ENCODE assay signal across 22 cellular contexts in the genomic region with DNA sequence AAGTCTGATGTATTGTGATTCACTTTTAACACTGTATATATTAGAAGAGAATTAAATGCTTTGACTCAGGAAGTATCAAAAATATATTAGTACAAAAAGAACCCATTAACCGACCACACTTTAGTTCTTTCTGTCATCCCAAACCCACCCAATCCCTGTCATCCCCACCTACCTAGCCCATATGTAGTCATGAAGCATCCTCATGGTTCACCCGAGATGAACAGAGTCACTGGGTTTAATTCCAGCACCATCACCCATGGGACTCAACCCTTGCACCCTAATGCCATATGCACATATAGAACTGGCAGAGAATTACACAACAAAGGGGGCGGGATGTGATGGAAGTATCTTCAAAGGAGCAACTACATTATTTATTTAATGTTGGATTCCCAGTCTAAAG.
"Had no signal": no experiment of that assay in that cellular context is flagged by ENCODE, and none has a peak within 500 bp of the region (broad histone marks: within the 10 kb centered on the region; RNA-seq: fewer than 3 reads in every experiment).

No MANE protein-coding gene starts in this region.

- H3K4me1 ChIP-seq: esophagus muscularis mucosa, gastroesophageal sphincter, heart right ventricle, left lung, lower lobe of right lung had no signal

- H3K27ac ChIP-seq: coronary artery, esophagus muscularis mucosa, foreskin keratinocyte, gastroesophageal sphincter, heart right ventricle, left lung, lower lobe of right lung had no signal

- H3K4me3 ChIP-seq: coronary artery, dorsolateral prefrontal cortex, esophagus muscularis mucosa, gastroesophageal sphincter, heart right ventricle, left lung, lower lobe of right lung, mucosa of descending colon had no signal

- H3K27me3 ChIP-seq: dorsolateral prefrontal cortex, esophagus muscularis mucosa, foreskin keratinocyte, gastroesophageal sphincter, heart right ventricle, left lung had no signal

- H3K36me3 ChIP-seq: esophagus muscularis mucosa, gastroesophageal sphincter, heart right ventricle, left lung, lower lobe of right lung had no signal

- DNase-seq: dermis blood vessel endothelial cell; dorsolateral prefrontal cortex; effector CD4-positive, alpha-beta T cell; effector memory CD4-positive, alpha-beta T cell; foreskin keratinocyte; heart right ventricle; hippocampal formation; left cardiac atrium; left lung; left ventricle myocardium superior; lower lobe of right lung; mesenchymal stem cell; mucosa of descending colon; naive B cell had no signal

- FAIRE-seq: colon, endothelial cell of umbilical vein, frontal cortex, islet of Langerhans, keratinocyte had no signal

- H3K9me3 ChIP-seq: esophagus muscularis mucosa, gastroesophageal sphincter, heart right ventricle, left lung, lower lobe of right lung, mucosa of descending colon had no signal
